Comparison of ENCODE assay signal across 33 cellular contexts in the genomic region with DNA sequence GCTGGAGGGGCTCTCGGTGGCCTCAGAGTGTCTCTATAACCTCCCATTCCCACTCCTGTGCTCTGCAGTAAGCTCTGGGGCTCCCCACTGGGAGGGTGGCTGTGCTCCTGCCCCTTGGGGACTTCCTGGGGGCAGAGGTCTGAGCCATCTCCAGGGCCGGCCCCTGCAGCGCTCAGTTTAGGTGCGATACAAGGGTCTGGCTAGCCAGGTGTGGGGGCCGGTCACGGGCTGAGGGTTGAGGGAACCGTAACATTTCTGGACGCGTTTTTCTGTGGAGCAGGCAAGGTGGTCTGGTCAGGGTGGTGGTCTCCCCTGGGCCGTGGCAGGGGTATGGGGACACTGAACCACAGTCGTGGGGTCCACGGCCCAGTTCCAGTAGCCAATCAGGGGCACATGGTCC. TPM values are rescaled to one million over a fixed set of nuclear protein-coding genes. Genes with fewer than 3 reads are reported as not detected.
"Had no signal": no experiment of that assay in that cellular context is flagged by ENCODE, and none has a peak within 500 bp of the region (broad histone marks: within the 10 kb centered on the region; RNA-seq: fewer than 3 reads in every experiment).

No MANE protein-coding gene starts in this region.

- H3K9me3 ChIP-seq: ascending aorta had no signal

- H3K27ac ChIP-seq: ascending aorta, cardiac muscle cell, WERI-Rb-1 had no signal

- ATAC-seq: activated CD4-positive, alpha-beta T cell treated with anti-CD3 and anti-CD28 coated beads for 36 hours; activated CD4-positive, CD25-positive, alpha-beta regulatory T cell treated with anti-CD3 and anti-CD28 coated beads, Interleukin-2, amount 50 U/mL, for 24 hours; activated CD8-positive, alpha-beta memory T cell treated with anti-CD3 and anti-CD28 coated beads, Interleukin-2, amount 10 ng/mL, durations not matched to agents 7 days and 5 days; activated CD8-positive, alpha-beta T cell treated with anti-CD3 and anti-CD28 coated beads, Interleukin-2, amount 10 ng/mL, durations not matched to agents 7 days and 5 days; activated naive CD8-positive, alpha-beta T cell treated with anti-CD3 and anti-CD28 coated beads, Interleukin-2, amount 50 U/mL, for 24 hours; WTC11 had no signal

- H3K36me3 ChIP-seq: ascending aorta, cardiac muscle cell, WERI-Rb-1 had no signal

- H3K27me3 ChIP-seq: ascending aorta had no signal

- H3K4me1 ChIP-seq: ascending aorta had no signal

- H3K4me3 ChIP-seq: ascending aorta, cardiac muscle cell had no signal

- DNase-seq: activated CD4-positive, alpha-beta memory T cell treated with anti-CD3 and anti-CD28 coated beads, Interleukin-2, amount 10 ng/mL, durations not matched to agents 7 days and 5 days; activated CD4-positive, alpha-beta T cell treated with anti-CD3 and anti-CD28 coated beads for 1 hour; activated CD4-positive, alpha-beta T cell treated with anti-CD3 and anti-CD28 coated beads for 36 hours; activated CD4-positive, alpha-beta T cell treated with anti-CD3 and anti-CD28 coated beads for 48 hours; activated CD4-positive, alpha-beta T cell treated with anti-CD3 and anti-CD28 coated beads, Interleukin-2, amount 10 ng/mL, durations not matched to agents 7 days and 5 days; activated CD4-positive, alpha-beta T cell treated with anti-CD3 and anti-CD28 coated beads, Interleukin-2, amount 50 U/mL, for 48 hours; activated CD4-positive, CD25-positive, alpha-beta regulatory T cell; activated CD8-positive, alpha-beta memory T cell treated with anti-CD3 and anti-CD28 coated beads for 24 hours; activated CD8-positive, alpha-beta memory T cell treated with anti-CD3 and anti-CD28 coated beads, Interleukin-2, amount 10 ng/mL, durations not matched to agents 7 days and 5 days; activated CD8-positive, alpha-beta memory T cell treated with anti-CD3 and anti-CD28 coated beads, Interleukin-2, amount 50 U/mL, for 48 hours; activated CD8-positive, alpha-beta T cell treated with anti-CD3 and anti-CD28 coated beads, Interleukin-2, amount 10 ng/mL, durations not matched to agents 7 days and 5 days; activated effector memory CD4-positive, alpha-beta T cell treated with Interleukin-2 at 50 U/mL for 16 hours; activated gamma-delta T cell; activated naive CD4-positive, alpha-beta T cell treated with anti-CD3 and anti-CD28 coated beads, Interleukin-2, amount 10 ng/mL, durations not matched to agents 7 days and 5 days; activated naive CD4-positive, alpha-beta T cell treated with Interleukin-2 at 50 U/mL for 16 hours; activated naive CD8-positive, alpha-beta T cell treated with anti-CD3 and anti-CD28 coated beads, Interleukin-2, amount 10 ng/mL, durations not matched to agents 7 days and 5 days; activated naive CD8-positive, alpha-beta T cell treated with anti-CD3 and anti-CD28 coated beads, Interleukin-2, amount 50 U/mL, for 24 hours; activated T-cell treated with anti-CD3 and anti-CD28 coated beads, Interleukin-2, amount 50 U/mL, for 24 hours; activated T-cell treated with anti-CD3 and anti-CD28 coated beads, Interleukin-2, amount 50 U/mL, for 48 hours; amygdala; anterior cingulate cortex; caudate nucleus; cerebellar nuclear complex; T-helper 2 cell; T-helper 9 cell; WERI-Rb-1 had no signal

RNA-seq across cellular contexts. Expression of a gene that starts 38.0 kb away (rescaled TPM):
- total RNA-seq: activated CD4-positive, alpha-beta memory T cell treated with anti-CD3 and anti-CD28 coated beads, Interleukin-2, amount 10 ng/mL, durations not matched to agents 7 days and 5 days; activated CD4-positive, alpha-beta T cell treated with anti-CD3 and anti-CD28 coated beads for 36 hours; activated CD4-positive, alpha-beta T cell treated with anti-CD3 and anti-CD28 coated beads, Interleukin-2, amount 10 ng/mL, durations not matched to agents 7 days and 5 days; activated CD8-positive, alpha-beta memory T cell treated with anti-CD3 and anti-CD28 coated beads, Interleukin-2, amount 10 ng/mL, durations not matched to agents 7 days and 5 days; activated CD8-positive, alpha-beta T cell treated with anti-CD3 and anti-CD28 coated beads, Interleukin-2, amount 10 ng/mL, durations not matched to agents 7 days and 5 days; activated naive CD8-positive, alpha-beta T cell treated with anti-CD3 and anti-CD28 coated beads, Interleukin-2, amount 10 ng/mL, durations not matched to agents 7 days and 5 days; activated T-helper 2 cell treated with anti-CD3 and anti-CD28 coated beads, Interferon-gamma antibody, Interleukin-2, Interleukin-4, amounts not matched to agents 10 μg/mL and 5 μg/mL and 100 μg/mL, durations not matched to agents 14 hours and 24 hours and 36 hours; ascending aorta; bronchial epithelial cell; chondrocyte had no signal
